ENCODE assay signal across 1 cellular context in genomic region chr6:129920103-129920798, GRCh38.
TF ChIP-seq lines count a peak whose summit lies in the region.

No MANE protein-coding gene starts in this region.

TF ChIP-seq in HCT116, 20 proteins besides CTCF, POLR2A, EP300 and RAD21 (continued from another document):
- no peak for TF ChIP-seq ZBTB33 (IDR thresholded peaks at IDR 0.05; ENCODE audit: extremely low read depth, insufficient replicate concordance, low read length)
- TF ChIP-seq FOSL1 (IDR thresholded peaks at IDR 0.05; ENCODE audit: low read depth), result no peak
- no peak for TF ChIP-seq ZFX (IDR thresholded peaks at IDR 0.05)
TF ChIP-seq in HCT116: peak in this region for 0.
